ENCODE assay signal across 7 cellular contexts in genomic region chr21:40315647-40316046, GRCh38.
"Had no signal": no experiment of that assay in that cellular context is flagged by ENCODE, and none has a peak within 500 bp of the region (broad histone marks: within the 10 kb centered on the region; RNA-seq: fewer than 3 reads in every experiment).

No MANE protein-coding gene starts in this region.

- FAIRE-seq: G401.6, GM12878, GM12892, GM18507, GM19239 had no signal

- H3K4me3 ChIP-seq: GM12878 had no signal

- ATAC-seq: GM12878 had no signal

- DNase-seq: GDM1, GF-D8 had no signal
